1 cellular context compared by ENCODE assay signal in the genomic region with DNA sequence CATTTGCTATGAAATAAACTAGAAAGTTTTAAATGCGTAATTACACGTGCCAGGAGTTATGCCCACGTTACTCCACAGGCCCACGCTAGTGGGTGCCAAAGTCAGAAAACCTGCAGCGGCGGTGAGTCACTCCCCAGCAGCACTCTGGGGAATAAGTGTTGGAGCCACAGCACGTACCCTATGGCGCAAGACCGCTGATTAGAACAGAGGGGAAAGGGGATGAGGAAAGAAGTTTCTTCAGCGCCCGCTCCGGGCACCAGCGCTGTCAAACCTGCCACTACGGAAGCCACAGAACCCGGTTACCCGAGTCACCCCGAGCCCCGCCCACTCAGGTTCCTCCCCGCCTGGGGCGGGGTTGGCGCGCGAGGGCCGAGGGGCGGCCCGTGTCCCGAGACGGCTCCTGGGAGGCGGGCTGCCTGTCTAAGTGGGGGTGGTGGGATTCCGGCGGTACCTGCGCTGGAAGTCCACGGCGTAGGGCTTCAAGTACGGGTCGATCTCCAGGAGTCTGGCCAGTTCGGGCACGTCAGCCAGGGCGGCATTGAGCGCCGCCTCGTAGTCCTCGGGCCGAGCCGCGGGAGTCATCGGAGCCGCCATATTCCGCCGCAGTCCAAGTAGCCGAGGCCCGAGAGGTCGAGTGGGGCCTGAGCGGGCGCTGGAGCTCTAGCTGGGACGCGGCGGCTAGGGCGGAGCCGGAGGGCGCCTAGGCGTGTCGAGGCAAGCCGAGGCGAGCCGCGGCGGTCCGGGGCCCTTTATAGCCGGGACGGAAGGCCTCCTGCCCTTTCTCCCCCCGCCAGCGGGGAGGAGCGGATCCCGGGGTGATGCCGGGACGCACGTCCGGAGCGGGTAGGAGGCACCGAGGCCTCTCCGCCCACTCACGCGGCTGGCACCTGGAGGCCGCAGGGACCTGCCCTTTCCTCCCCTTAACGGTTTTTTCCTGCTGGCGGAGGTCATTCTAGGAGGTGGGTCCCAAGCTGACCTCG.
TF ChIP-seq lines count a peak whose summit lies in the region.

A gene (minus strand): TSS at position 722 of the 980 bp plus-strand sequence. CDS start 128 bp downstream, at position 594.

TF ChIP-seq in K562, 482 proteins besides CTCF, POLR2A, EP300 and RAD21 (continued from another document):
- TF ChIP-seq, protein P1, sequence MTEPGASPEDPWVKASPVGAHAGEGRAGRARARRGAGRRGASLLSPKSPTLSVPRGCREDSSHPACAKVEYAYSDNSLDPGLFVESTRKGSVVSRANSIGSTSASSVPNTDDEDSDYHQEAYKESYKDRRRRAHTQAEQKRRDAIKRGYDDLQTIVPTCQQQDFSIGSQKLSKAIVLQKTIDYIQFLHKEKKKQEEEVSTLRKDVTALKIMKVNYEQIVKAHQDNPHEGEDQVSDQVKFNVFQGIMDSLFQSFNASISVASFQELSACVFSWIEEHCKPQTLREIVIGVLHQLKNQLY (CRISPR knock-in tag; conservative IDR thresholded peaks at IDR 0.05): no peak
- TF ChIP-seq, protein P2, sequence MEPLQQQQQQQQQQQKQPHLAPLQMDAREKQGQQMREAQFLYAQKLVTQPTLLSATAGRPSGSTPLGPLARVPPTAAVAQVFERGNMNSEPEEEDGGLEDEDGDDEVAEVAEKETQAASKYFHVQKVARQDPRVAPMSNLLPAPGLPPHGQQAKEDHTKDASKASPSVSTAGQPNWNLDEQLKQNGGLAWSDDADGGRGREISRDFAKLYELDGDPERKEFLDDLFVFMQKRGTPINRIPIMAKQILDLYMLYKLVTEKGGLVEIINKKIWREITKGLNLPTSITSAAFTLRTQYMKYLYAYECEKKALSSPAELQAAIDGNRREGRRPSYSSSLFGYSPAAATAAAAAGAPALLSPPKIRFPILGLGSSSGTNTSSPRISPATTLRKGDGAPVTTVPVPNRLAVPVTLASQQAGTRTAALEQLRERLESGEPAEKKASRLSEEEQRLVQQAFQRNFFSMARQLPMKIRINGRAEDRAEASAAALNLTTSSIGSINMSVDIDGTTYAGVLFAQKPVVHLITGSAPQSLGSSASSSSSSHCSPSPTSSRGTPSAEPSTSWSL (CRISPR knock-in tag; IDR thresholded peaks at IDR 0.05; ENCODE audit: borderline replicate concordance): no peak
- TF ChIP-seq NFIC (IDR thresholded peaks at IDR 0.05) (0 out of 2 replicates have a peak, but pooled peaks have one; percentile 33), TAF7 (tag; IDR thresholded peaks at IDR 0.05) (peak; percentile 59), PML (IDR thresholded peaks at IDR 0.05; ENCODE audit: low read length) (peak; percentile 61; the same call in 1 of the 2 replicates), FUS (optimal IDR thresholded peaks at IDR 0.05; ENCODE audit: low read depth, low read length) (no peak), POLR2AphosphoS5 (IDR thresholded peaks at IDR 0.05; ENCODE audit: control insufficient read depth, insufficient read depth, low read depth, low read length) (peak; percentile 59; the same call in 1 of the 2 replicates), PHF20 (IDR thresholded peaks at IDR 0.05; ENCODE audit: partially characterized antibody) (peak; percentile 77), PTRF (tag; IDR thresholded peaks at IDR 0.05) (no peak), LCOR (CRISPR knock-in tag; IDR thresholded peaks at IDR 0.05) (peak; percentile 44; the same call in 1 of the 2 replicates), SAP30 (IDR thresholded peaks at IDR 0.05; ENCODE audit: borderline replicate concordance, insufficient read depth, low read depth, low read length, poor library complexity, severe bottlenecking) (no peak), ETS2 (tag; IDR thresholded peaks at IDR 0.05; ENCODE audit: borderline replicate concordance, poor library complexity, severe bottlenecking) (no peak), DDX20 (tag; IDR thresholded peaks at IDR 0.05; ENCODE audit: low read depth) (no peak), ZNF224 (CRISPR knock-in tag; IDR thresholded peaks at IDR 0.05) (no peak), BRD4 (IDR thresholded peaks at IDR 0.05) (peak; percentile 73; the same call in 1 of the 2 replicates), NR4A1 (CRISPR knock-in tag; IDR thresholded peaks at IDR 0.05) (peak; percentile 55; the same call in 1 of the 2 replicates), NR4A1 (tag; IDR thresholded peaks at IDR 0.05) (no peak), ZNF175 (CRISPR knock-in tag; IDR thresholded peaks at IDR 0.05; ENCODE audit: low read depth) (0 out of 2 replicates have a peak, but pooled peaks have one; percentile 39), ZBTB7A (IDR thresholded peaks at IDR 0.05; ENCODE audit: borderline replicate concordance, control insufficient read depth, low read depth, low read length) (0 out of 2 replicates have a peak, but pooled peaks have one; percentile 35), CHD2 (IDR thresholded peaks at IDR 0.05; ENCODE audit: low read depth, low read length) (no peak)
- TF ChIP-seq, protein P3, sequence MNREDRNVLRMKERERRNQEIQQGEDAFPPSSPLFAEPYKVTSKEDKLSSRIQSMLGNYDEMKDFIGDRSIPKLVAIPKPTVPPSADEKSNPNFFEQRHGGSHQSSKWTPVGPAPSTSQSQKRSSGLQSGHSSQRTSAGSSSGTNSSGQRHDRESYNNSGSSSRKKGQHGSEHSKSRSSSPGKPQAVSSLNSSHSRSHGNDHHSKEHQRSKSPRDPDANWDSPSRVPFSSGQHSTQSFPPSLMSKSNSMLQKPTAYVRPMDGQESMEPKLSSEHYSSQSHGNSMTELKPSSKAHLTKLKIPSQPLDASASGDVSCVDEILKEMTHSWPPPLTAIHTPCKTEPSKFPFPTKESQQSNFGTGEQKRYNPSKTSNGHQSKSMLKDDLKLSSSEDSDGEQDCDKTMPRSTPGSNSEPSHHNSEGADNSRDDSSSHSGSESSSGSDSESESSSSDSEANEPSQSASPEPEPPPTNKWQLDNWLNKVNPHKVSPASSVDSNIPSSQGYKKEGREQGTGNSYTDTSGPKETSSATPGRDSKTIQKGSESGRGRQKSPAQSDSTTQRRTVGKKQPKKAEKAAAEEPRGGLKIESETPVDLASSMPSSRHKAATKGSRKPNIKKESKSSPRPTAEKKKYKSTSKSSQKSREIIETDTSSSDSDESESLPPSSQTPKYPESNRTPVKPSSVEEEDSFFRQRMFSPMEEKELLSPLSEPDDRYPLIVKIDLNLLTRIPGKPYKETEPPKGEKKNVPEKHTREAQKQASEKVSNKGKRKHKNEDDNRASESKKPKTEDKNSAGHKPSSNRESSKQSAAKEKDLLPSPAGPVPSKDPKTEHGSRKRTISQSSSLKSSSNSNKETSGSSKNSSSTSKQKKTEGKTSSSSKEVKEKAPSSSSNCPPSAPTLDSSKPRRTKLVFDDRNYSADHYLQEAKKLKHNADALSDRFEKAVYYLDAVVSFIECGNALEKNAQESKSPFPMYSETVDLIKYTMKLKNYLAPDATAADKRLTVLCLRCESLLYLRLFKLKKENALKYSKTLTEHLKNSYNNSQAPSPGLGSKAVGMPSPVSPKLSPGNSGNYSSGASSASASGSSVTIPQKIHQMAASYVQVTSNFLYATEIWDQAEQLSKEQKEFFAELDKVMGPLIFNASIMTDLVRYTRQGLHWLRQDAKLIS (CRISPR knock-in tag; IDR thresholded peaks at IDR 0.05): peak; percentile 27; the same call in 1 of the 2 replicates
- TF ChIP-seq, protein P4, sequence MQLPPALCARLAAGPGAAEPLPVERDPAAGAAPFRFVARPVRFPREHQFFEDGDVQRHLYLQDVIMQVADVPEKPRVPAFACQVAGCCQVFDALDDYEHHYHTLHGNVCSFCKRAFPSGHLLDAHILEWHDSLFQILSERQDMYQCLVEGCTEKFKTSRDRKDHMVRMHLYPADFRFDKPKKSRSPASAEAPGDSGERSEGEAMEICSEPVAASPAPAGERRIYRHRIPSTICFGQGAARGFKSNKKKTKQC (CRISPR knock-in tag; IDR thresholded peaks at IDR 0.05): 0 out of 2 replicates have a peak, but pooled peaks have one; percentile 37
- TF ChIP-seq, protein P5, sequence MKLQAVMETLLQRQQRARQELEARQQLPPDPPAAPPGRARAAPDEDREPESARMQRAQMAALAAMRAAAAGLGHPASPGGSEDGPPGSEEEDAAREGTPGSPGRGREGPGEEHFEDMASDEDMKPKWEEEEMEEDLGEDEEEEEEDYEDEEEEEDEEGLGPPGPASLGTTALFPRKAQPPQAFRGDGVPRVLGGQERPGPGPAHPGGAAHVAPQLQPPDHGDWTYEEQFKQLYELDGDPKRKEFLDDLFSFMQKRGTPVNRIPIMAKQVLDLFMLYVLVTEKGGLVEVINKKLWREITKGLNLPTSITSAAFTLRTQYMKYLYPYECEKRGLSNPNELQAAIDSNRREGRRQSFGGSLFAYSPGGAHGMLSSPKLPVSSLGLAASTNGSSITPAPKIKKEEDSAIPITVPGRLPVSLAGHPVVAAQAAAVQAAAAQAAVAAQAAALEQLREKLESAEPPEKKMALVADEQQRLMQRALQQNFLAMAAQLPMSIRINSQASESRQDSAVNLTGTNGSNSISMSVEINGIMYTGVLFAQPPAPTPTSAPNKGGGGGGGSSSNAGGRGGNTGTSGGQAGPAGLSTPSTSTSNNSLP (IDR thresholded peaks at IDR 0.05; ENCODE audit: borderline replicate concordance, low read depth, low read length): no peak
- TF ChIP-seq, protein P6, sequence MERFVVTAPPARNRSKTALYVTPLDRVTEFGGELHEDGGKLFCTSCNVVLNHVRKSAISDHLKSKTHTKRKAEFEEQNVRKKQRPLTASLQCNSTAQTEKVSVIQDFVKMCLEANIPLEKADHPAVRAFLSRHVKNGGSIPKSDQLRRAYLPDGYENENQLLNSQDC (CRISPR knock-in tag; IDR thresholded peaks at IDR 0.05): no peak
- TF ChIP-seq, protein P7, sequence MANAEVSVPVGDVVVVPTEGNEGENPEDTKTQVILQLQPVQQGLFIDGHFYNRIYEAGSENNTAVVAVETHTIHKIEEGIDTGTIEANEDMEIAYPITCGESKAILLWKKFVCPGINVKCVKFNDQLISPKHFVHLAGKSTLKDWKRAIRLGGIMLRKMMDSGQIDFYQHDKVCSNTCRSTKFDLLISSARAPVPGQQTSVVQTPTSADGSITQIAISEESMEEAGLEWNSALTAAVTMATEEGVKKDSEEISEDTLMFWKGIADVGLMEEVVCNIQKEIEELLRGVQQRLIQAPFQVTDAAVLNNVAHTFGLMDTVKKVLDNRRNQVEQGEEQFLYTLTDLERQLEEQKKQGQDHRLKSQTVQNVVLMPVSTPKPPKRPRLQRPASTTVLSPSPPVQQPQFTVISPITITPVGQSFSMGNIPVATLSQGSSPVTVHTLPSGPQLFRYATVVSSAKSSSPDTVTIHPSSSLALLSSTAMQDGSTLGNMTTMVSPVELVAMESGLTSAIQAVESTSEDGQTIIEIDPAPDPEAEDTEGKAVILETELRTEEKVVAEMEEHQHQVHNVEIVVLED (CRISPR knock-in tag; IDR thresholded peaks at IDR 0.05): peak; percentile 92
